ENCODE assay signal across 9 cellular contexts in the genomic region with DNA sequence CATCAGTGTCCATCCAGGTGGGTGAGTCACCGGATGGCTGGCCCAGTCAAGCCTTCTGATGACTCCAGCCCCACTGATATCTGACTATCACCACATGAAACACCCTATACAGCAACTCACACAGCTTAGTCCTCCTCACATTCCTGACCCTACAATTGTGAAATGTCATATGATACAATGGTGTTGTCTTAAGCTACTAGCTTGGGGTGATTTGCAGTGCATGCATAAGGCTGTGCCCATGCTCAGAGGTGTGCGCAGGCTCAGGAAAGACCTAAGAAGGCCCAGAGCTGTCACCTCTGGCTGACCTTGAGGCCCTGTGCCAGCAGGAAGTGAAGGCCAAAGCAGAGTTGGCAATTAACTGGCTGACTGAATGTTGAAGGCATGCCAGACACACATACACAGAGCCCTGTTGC. TPM values are rescaled to one million over a fixed set of nuclear protein-coding genes. Genes with fewer than 3 reads are reported as not detected.
A peak's percentile ranks its signal among the peaks of the same experiment; 100 is the strongest.
DNase-seq lines count a peak whose midpoint lies in the region; ATAC-seq and TF ChIP-seq lines count a peak whose summit lies in the region.
"Had no signal": no experiment of that assay in that cellular context is flagged by ENCODE, and none has a peak within 500 bp of the region (broad histone marks: within the 10 kb centered on the region; RNA-seq: fewer than 3 reads in every experiment).

No MANE protein-coding gene starts in this region.

- no peaks in the 10 kb centered on the region for H3K9me3 Mint-ChIP-seq in T-helper 2 cell treated with Interferon-gamma antibody and Interleukin-4, amounts not matched to agents 5 μg/mL and 100 μg/mL, for 36 hours

- in situ Hi-C loops in GM13977 (cut with MboI; ENCODE audit: low pct_unique_long_range_greater_than_20kb, low sequenced_read_pairs, unreplicated experiment) = no loop called here

- H3K4me3 Mint-ChIP-seq in T-helper 2 cell treated with Interferon-gamma antibody and Interleukin-4, amounts not matched to agents 5 μg/mL and 100 μg/mL, for 36 hours = peak overlapping the region; percentile 47

- H3K4me1 ChIP-seq in left ventricle myocardium inferior (no peaks in the 10 kb centered on the region), thyroid gland (peaks cover 4 to 9% of the 10 kb centered on the region in 2 donors)

- H3K27me3 ChIP-seq in left ventricle myocardium inferior (ENCODE audit: low read depth) (no peaks in the 10 kb centered on the region), thyroid gland (no peaks in the 10 kb centered on the region)

- WGBS in thyroid gland, 2 donors = 79 to 86% methylated on average over 2 of the region's 2 CpGs

- intact Hi-C loops in Right ventricle myocardium inferior (cut with DNase I) = no loop called here
- intact Hi-C loops in left ventricle myocardium inferior (cut with micrococcal nuclease) = no loop called here
- intact Hi-C loops in thyroid gland (cut with DNase I) = no loop called here

- no peak for DNase-seq in Right ventricle myocardium inferior (ENCODE audit: missing footprints)
- DNase-seq in left ventricle myocardium inferior = no peak
- DNase-seq in T-helper 2 cell treated with Interferon-gamma antibody and Interleukin-4, amounts not matched to agents 5 μg/mL and 100 μg/mL, for 36 hours (ENCODE audit: low spot score) = no peak
- DNase-seq in glomerular visceral epithelial cell (ENCODE audit: extremely low spot score) = peak; percentile 67
- DNase-seq in thyroid gland = peak; percentile 62 to 72
- no peak for DNase-seq in GM13977 (ENCODE audit: low spot score)
- DNase-seq in T-helper 9 cell = no peak

- TF ChIP-seq POLR2A in thyroid gland (IDR thresholded peaks at IDR 0.05) = no peak

- TF ChIP-seq CTCF in left ventricle myocardium inferior (IDR thresholded peaks at IDR 0.05; ENCODE audit: borderline replicate concordance) = no peak
- no peak for TF ChIP-seq CTCF in thyroid gland (IDR thresholded peaks at IDR 0.05)
- TF ChIP-seq CTCF in GM13977 (IDR thresholded peaks at IDR 0.05; ENCODE audit: extremely low read depth, insufficient read depth, missing control alignments) = no peak

- ATAC-seq in Right ventricle myocardium inferior = peak; percentile 57
- ATAC-seq in HG03108 (IDR thresholded peaks at IDR 0.05; ENCODE audit: unreplicated experiment) = no peak

- no peak overlapping the region for H3K27ac ChIP-seq in left ventricle myocardium inferior (replicated peaks)
- no peak overlapping the region for H3K27ac ChIP-seq in thyroid gland
- H3K27ac ChIP-seq: thoracic aorta had no signal

- no peak overlapping the region for H3K4me3 ChIP-seq in left ventricle myocardium inferior
- H3K4me3 ChIP-seq in thyroid gland (replicated peaks in 1 of 3) = no peak overlapping the region
- H3K4me3 ChIP-seq: thoracic aorta had no signal

- peaks cover 68% of the 10 kb centered on the region for H3K4me1 Mint-ChIP-seq in T-helper 2 cell treated with Interferon-gamma antibody and Interleukin-4, amounts not matched to agents 5 μg/mL and 100 μg/mL, for 36 hours (ENCODE audit: low read depth)

- H3K36me3 ChIP-seq in left ventricle myocardium inferior (no peaks in the 10 kb centered on the region), thyroid gland (no peaks in the 10 kb centered on the region)
- H3K36me3 ChIP-seq: thoracic aorta had no signal

- H3K27ac Mint-ChIP-seq in T-helper 2 cell treated with Interferon-gamma antibody and Interleukin-4, amounts not matched to agents 5 μg/mL and 100 μg/mL, for 36 hours = peak overlapping the region; percentile 80

- H3K27me3 Mint-ChIP-seq in T-helper 2 cell treated with Interferon-gamma antibody and Interleukin-4, amounts not matched to agents 5 μg/mL and 100 μg/mL, for 36 hours (ENCODE audit: low read depth) = no peaks in the 10 kb centered on the region

- H3K36me3 Mint-ChIP-seq in T-helper 2 cell treated with Interferon-gamma antibody and Interleukin-4, amounts not matched to agents 5 μg/mL and 100 μg/mL, for 36 hours (ENCODE audit: low read depth) = peaks cover 3% of the 10 kb centered on the region

- H3K9me3 ChIP-seq in left ventricle myocardium inferior (replicated peaks) (no peaks in the 10 kb centered on the region), thyroid gland (no peaks in the 10 kb centered on the region)
- H3K9me3 ChIP-seq: thoracic aorta had no signal

RNA-seq across cellular contexts. Expression of a gene that starts 21.5 kb away (rescaled TPM):
- 24.1 TPM for total RNA-seq in Right ventricle myocardium inferior
- total RNA-seq in left ventricle myocardium inferior = 17.1 TPM
- total RNA-seq in thyroid gland = 10 to 100 TPM; 19.9 to 29.6 (median 28.9) TPM

Comparison
In these comparisons a context has a peak if more than half of its experiments do, and no peak if none do; other contexts are left out.
1. DNase-seq: peak in glomerular visceral epithelial cell (single experiment) and thyroid gland (2 of 2); none in Right ventricle myocardium inferior (single experiment), left ventricle myocardium inferior (single experiment), T-helper 2 cell treated with Interferon-gamma antibody and Interleukin-4, amounts not matched to agents 5 μg/mL and 100 μg/mL, for 36 hours (single experiment), GM13977 (single experiment) and T-helper 9 cell (single experiment).